ENCODE assay signal across 1 cellular context in the genomic region with DNA sequence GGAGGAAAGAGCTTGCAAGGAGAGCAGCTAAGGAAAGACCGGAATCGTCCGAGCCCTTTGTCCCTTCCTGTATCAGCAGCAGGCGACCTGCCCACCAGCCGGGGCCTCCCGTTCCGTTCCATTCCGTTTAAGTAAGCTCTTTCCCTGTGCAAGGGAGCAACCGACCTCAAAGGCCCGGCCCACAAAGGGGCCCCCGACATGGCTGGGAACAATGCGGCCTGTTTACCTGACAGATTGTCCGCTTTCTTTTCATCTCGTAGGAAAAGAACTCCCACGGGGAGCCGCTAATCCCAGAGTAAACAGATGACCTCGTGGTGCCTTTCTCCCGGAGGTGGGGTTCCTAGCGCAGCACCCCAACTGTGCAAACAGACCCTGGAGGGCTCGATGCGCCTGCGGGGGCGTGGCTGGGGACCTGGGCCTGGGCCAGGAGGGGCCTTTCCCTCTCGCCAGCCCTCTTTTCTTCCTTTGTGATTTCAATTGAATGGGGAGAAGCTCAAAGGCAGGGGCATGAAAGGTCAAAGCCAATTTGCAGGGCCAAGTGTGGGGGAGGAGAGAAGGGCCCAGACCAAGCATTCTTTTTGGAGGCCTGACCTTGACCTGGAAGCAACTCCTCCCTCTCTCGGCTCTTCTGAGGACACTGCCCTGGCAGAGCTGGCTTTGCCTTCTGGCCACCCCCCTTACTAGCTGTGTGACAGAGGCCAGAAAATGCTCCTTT.
TF ChIP-seq lines count a peak whose summit lies in the region.

No MANE protein-coding gene starts in this region.

TF ChIP-seq in HepG2, 621 proteins besides CTCF, POLR2A, EP300 and RAD21 (continued from another document and continues in another):
- TF ChIP-seq ZNF33B (CRISPR knock-in tag; IDR thresholded peaks at IDR 0.05), result 0 out of 2 replicates have a peak, but pooled peaks have one; percentile 57
- peak; percentile 98 for TF ChIP-seq ZNF678 (CRISPR knock-in tag; IDR thresholded peaks at IDR 0.05)
- TF ChIP-seq ZNF205 (CRISPR knock-in tag; IDR thresholded peaks at IDR 0.05), result peak; percentile 97
- TF ChIP-seq RNF2 (conservative IDR thresholded peaks at IDR 0.05; ENCODE audit: low read depth), result peak; percentile 84
- TF ChIP-seq ARHGAP35 (CRISPR knock-in tag; IDR thresholded peaks at IDR 0.05; ENCODE audit: borderline replicate concordance), result peak; percentile 33; the same call in 1 of the 2 replicates
- peak; percentile 95 for TF ChIP-seq SRSF1 (optimal IDR thresholded peaks at IDR 0.05; ENCODE audit: low read depth, low read length)
- TF ChIP-seq, protein P1, sequence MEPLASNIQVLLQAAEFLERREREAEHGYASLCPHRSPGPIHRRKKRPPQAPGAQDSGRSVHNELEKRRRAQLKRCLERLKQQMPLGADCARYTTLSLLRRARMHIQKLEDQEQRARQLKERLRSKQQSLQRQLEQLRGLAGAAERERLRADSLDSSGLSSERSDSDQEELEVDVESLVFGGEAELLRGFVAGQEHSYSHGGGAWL (CRISPR knock-in tag; IDR thresholded peaks at IDR 0.05), result peak; percentile 77
- TF ChIP-seq GABPB1 (CRISPR knock-in tag; IDR thresholded peaks at IDR 0.05), result peak; percentile 83
- peak; percentile 62 for TF ChIP-seq BRD4 (CRISPR knock-in tag; IDR thresholded peaks at IDR 0.05)
- no peak for TF ChIP-seq CBX1 (IDR thresholded peaks at IDR 0.05; ENCODE audit: low read depth)
- TF ChIP-seq, protein P2, sequence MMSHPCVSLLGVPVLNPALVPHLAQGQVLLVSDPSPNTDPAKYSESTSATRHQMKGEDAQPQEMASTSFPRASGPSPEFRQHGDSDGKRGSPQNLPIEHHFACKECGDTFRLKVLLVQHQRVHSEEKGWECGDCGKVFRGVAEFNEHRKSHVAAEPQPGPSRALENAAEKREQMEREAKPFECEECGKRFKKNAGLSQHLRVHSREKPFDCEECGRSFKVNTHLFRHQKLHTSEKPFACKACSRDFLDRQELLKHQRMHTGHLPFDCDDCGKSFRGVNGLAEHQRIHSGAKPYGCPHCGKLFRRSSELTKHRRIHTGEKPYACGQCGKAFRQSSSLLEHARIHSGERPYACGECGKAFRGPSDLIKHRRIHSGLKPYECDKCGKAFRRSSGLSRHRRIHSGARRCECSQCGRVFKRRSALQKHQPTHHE (CRISPR knock-in tag; IDR thresholded peaks at IDR 0.05; ENCODE audit: borderline replicate concordance), result peak; percentile 99
- peak; percentile 92; the same call in 1 of the 2 replicates for TF ChIP-seq ZNF549 (CRISPR knock-in tag; IDR thresholded peaks at IDR 0.05)
- TF ChIP-seq AGO2 (optimal IDR thresholded peaks at IDR 0.05; ENCODE audit: low read depth, low read length), result no peak
- TF ChIP-seq, protein P3, sequence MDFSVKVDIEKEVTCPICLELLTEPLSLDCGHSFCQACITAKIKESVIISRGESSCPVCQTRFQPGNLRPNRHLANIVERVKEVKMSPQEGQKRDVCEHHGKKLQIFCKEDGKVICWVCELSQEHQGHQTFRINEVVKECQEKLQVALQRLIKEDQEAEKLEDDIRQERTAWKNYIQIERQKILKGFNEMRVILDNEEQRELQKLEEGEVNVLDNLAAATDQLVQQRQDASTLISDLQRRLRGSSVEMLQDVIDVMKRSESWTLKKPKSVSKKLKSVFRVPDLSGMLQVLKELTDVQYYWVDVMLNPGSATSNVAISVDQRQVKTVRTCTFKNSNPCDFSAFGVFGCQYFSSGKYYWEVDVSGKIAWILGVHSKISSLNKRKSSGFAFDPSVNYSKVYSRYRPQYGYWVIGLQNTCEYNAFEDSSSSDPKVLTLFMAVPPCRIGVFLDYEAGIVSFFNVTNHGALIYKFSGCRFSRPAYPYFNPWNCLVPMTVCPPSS (IDR thresholded peaks at IDR 0.05), result no peak
- no peak for TF ChIP-seq ZBTB1 (CRISPR knock-in tag; IDR thresholded peaks at IDR 0.05; ENCODE audit: borderline replicate concordance)
- TF ChIP-seq ZNF180 (CRISPR knock-in tag; IDR thresholded peaks at IDR 0.05; ENCODE audit: borderline replicate concordance, low read depth), result peak; percentile 58; the same call in 1 of the 2 replicates
- TF ChIP-seq, protein P4, sequence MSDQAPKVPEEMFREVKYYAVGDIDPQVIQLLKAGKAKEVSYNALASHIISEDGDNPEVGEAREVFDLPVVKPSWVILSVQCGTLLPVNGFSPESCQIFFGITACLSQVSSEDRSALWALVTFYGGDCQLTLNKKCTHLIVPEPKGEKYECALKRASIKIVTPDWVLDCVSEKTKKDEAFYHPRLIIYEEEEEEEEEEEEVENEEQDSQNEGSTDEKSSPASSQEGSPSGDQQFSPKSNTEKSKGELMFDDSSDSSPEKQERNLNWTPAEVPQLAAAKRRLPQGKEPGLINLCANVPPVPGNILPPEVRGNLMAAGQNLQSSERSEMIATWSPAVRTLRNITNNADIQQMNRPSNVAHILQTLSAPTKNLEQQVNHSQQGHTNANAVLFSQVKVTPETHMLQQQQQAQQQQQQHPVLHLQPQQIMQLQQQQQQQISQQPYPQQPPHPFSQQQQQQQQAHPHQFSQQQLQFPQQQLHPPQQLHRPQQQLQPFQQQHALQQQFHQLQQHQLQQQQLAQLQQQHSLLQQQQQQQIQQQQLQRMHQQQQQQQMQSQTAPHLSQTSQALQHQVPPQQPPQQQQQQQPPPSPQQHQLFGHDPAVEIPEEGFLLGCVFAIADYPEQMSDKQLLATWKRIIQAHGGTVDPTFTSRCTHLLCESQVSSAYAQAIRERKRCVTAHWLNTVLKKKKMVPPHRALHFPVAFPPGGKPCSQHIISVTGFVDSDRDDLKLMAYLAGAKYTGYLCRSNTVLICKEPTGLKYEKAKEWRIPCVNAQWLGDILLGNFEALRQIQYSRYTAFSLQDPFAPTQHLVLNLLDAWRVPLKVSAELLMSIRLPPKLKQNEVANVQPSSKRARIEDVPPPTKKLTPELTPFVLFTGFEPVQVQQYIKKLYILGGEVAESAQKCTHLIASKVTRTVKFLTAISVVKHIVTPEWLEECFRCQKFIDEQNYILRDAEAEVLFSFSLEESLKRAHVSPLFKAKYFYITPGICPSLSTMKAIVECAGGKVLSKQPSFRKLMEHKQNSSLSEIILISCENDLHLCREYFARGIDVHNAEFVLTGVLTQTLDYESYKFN (CRISPR knock-in tag; conservative IDR thresholded peaks at IDR 0.05), result peak; percentile 100
- peak; percentile 87; the same call in 1 of the 2 replicates for TF ChIP-seq TMF1 (CRISPR knock-in tag; IDR thresholded peaks at IDR 0.05; ENCODE audit: low read depth)
- TF ChIP-seq ZNF160 (CRISPR knock-in tag; IDR thresholded peaks at IDR 0.05), result peak; percentile 93
- TF ChIP-seq FOXC1 (CRISPR knock-in tag; IDR thresholded peaks at IDR 0.05; ENCODE audit: borderline replicate concordance), result peak; percentile 78; the same call in 1 of the 2 replicates
- peak; percentile 99 for TF ChIP-seq MED1 (CRISPR knock-in tag; IDR thresholded peaks at IDR 0.05)
- TF ChIP-seq, protein P5, sequence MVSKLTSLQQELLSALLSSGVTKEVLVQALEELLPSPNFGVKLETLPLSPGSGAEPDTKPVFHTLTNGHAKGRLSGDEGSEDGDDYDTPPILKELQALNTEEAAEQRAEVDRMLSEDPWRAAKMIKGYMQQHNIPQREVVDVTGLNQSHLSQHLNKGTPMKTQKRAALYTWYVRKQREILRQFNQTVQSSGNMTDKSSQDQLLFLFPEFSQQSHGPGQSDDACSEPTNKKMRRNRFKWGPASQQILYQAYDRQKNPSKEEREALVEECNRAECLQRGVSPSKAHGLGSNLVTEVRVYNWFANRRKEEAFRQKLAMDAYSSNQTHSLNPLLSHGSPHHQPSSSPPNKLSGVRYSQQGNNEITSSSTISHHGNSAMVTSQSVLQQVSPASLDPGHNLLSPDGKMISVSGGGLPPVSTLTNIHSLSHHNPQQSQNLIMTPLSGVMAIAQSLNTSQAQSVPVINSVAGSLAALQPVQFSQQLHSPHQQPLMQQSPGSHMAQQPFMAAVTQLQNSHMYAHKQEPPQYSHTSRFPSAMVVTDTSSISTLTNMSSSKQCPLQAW (CRISPR knock-in tag; IDR thresholded peaks at IDR 0.05), result peak; percentile 97
- TF ChIP-seq SAFB2 (CRISPR knock-in tag; IDR thresholded peaks at IDR 0.05; ENCODE audit: borderline replicate concordance, low read depth), result no peak
- peak; percentile 81; the same call in 1 of the 2 replicates for TF ChIP-seq ZNF274 (CRISPR knock-in tag; IDR thresholded peaks at IDR 0.05)
- peak; percentile 27 for TF ChIP-seq RBM39 (IDR thresholded peaks at IDR 0.05; ENCODE audit: low read depth, low read length, poor library complexity, severe bottlenecking)
- no peak for TF ChIP-seq HNRNPK (IDR thresholded peaks at IDR 0.05; ENCODE audit: low read depth, low read length, poor library complexity, severe bottlenecking)
- TF ChIP-seq ZMYM2 (CRISPR knock-in tag; IDR thresholded peaks at IDR 0.05), result 0 out of 2 replicates have a peak, but pooled peaks have one; percentile 50
- TF ChIP-seq ZSCAN30 (CRISPR knock-in tag; IDR thresholded peaks at IDR 0.05), result peak; percentile 68; the same call in 1 of the 2 replicates
- TF ChIP-seq NR1H2 (CRISPR knock-in tag; IDR thresholded peaks at IDR 0.05; ENCODE audit: borderline replicate concordance, low read depth), result peak; percentile 60; the same call in 1 of the 2 replicates
- peak; percentile 98 for TF ChIP-seq CREM (IDR thresholded peaks at IDR 0.05)
- no peak for TF ChIP-seq CREM (CRISPR knock-in tag; IDR thresholded peaks at IDR 0.05)
- TF ChIP-seq, protein P6, sequence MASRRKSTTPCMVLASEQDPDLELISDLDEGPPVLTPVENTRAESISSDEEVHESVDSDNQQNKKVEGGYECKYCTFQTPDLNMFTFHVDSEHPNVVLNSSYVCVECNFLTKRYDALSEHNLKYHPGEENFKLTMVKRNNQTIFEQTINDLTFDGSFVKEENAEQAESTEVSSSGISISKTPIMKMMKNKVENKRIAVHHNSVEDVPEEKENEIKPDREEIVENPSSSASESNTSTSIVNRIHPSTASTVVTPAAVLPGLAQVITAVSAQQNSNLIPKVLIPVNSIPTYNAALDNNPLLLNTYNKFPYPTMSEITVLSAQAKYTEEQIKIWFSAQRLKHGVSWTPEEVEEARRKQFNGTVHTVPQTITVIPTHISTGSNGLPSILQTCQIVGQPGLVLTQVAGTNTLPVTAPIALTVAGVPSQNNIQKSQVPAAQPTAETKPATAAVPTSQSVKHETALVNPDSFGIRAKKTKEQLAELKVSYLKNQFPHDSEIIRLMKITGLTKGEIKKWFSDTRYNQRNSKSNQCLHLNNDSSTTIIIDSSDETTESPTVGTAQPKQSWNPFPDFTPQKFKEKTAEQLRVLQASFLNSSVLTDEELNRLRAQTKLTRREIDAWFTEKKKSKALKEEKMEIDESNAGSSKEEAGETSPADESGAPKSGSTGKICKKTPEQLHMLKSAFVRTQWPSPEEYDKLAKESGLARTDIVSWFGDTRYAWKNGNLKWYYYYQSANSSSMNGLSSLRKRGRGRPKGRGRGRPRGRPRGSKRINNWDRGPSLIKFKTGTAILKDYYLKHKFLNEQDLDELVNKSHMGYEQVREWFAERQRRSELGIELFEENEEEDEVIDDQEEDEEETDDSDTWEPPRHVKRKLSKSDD (CRISPR knock-in tag; IDR thresholded peaks at IDR 0.05; ENCODE audit: low read depth), result no peak
- no peak for TF ChIP-seq PAWR (CRISPR knock-in tag; IDR thresholded peaks at IDR 0.05; ENCODE audit: borderline replicate concordance)
- TF ChIP-seq, protein P7, sequence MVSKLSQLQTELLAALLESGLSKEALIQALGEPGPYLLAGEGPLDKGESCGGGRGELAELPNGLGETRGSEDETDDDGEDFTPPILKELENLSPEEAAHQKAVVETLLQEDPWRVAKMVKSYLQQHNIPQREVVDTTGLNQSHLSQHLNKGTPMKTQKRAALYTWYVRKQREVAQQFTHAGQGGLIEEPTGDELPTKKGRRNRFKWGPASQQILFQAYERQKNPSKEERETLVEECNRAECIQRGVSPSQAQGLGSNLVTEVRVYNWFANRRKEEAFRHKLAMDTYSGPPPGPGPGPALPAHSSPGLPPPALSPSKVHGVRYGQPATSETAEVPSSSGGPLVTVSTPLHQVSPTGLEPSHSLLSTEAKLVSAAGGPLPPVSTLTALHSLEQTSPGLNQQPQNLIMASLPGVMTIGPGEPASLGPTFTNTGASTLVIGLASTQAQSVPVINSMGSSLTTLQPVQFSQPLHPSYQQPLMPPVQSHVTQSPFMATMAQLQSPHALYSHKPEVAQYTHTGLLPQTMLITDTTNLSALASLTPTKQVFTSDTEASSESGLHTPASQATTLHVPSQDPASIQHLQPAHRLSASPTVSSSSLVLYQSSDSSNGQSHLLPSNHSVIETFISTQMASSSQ (IDR thresholded peaks at IDR 0.05; ENCODE audit: low read depth), result peak; percentile 82
- TF ChIP-seq, protein P7 (CRISPR knock-in tag; IDR thresholded peaks at IDR 0.05; ENCODE audit: borderline replicate concordance), result peak; percentile 98
- TF ChIP-seq SMAD9 (CRISPR knock-in tag; IDR thresholded peaks at IDR 0.05), result no peak
- no peak; the same call in none of the 2 replicates for TF ChIP-seq RFX5 (IDR thresholded peaks at IDR 0.05; ENCODE audit: low read depth, low read length)
- peak; percentile 99 for TF ChIP-seq ZNF670 (CRISPR knock-in tag; IDR thresholded peaks at IDR 0.05; ENCODE audit: borderline replicate concordance)
- TF ChIP-seq PTBP1 (IDR thresholded peaks at IDR 0.05; ENCODE audit: low read depth, low read length, poor library complexity, severe bottlenecking), result no peak
- peak; percentile 63; the same call in 2 of the 3 replicates for TF ChIP-seq MXI1 (IDR thresholded peaks at IDR 0.05; ENCODE audit: borderline replicate concordance, low read depth, low read length)
- TF ChIP-seq, protein P8, sequence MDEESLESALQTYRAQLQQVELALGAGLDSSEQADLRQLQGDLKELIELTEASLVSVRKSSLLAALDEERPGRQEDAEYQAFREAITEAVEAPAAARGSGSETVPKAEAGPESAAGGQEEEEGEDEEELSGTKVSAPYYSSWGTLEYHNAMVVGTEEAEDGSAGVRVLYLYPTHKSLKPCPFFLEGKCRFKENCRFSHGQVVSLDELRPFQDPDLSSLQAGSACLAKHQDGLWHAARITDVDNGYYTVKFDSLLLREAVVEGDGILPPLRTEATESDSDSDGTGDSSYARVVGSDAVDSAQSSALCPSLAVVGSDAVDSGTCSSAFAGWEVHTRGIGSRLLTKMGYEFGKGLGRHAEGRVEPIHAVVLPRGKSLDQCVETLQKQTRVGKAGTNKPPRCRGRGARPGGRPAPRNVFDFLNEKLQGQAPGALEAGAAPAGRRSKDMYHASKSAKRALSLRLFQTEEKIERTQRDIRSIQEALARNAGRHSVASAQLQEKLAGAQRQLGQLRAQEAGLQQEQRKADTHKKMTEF (CRISPR knock-in tag; IDR thresholded peaks at IDR 0.05), result peak; percentile 100
